ENCODE assay signal across 15 cellular contexts in the genomic region with DNA sequence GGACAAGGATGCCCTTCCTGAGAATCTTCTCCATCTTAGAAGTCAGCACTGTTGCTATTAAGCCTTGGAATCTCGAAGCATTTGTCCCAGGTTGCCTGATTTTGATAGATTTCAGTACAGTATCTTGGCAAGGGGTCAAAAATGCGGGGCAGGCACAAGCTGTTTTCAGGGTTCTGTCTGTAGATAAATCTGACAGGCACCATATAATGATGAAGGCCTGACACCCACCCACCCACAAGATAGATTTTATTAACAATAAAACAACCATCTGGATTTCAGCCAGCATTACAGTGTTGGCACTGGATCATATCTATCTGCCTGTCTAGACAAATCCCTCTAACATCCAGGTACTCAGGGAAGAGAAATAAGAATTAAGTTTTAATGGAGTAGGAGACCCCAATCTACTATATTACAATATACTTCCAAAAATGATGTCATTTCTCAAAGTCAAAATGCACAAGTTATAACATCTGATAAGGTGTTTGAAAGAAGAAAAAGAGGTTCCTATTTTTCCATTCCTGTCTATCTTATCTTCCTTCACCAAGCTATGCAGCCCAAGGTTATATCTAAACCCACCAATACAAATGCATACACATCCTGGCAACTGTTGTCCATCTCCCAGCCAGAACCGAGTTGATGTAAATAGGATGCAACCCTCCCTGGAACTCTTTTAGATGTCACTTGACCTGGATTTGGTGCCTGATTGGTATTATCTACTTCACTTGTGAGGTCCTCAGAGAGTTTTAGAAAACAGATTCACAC. TPM values are rescaled to one million over a fixed set of nuclear protein-coding genes. Genes with fewer than 3 reads are reported as not detected.
DNase-seq lines count a peak whose midpoint lies in the region; ATAC-seq and TF ChIP-seq lines count a peak whose summit lies in the region.
"Had no signal": no experiment of that assay in that cellular context is flagged by ENCODE, and none has a peak within 500 bp of the region (broad histone marks: within the 10 kb centered on the region; RNA-seq: fewer than 3 reads in every experiment).

No MANE protein-coding gene starts in this region.

- intact Hi-C loops in CD14-positive monocyte (cut with micrococcal nuclease) (no loop called here), breast epithelium (cut with DNase I; ENCODE audit: low total_unique reads) (no loop called here)

- H3K9me3 Mint-ChIP-seq in CD14-positive monocyte, result no peaks in the 10 kb centered on the region
- H3K9me3 Mint-ChIP-seq: stimulated activated naive B cell treated with anti-CD40 and anti-IgM and Interleukin-4, amounts not matched to agents 10 μg/mL and 1 μg/mL and 100 μg/mL, for 72 hours had no signal

- no peaks in the 10 kb centered on the region for H3K27me3 ChIP-seq in breast epithelium
- H3K27me3 ChIP-seq in neutrophil, result no peaks in the 10 kb centered on the region
- H3K27me3 ChIP-seq: SJCRH30 had no signal

- peaks cover 67% of the 10 kb centered on the region for H3K4me1 Mint-ChIP-seq in CD14-positive monocyte

- peak overlapping the region in 5 of 7 donors; percentile 12 to 63 (median 41) for H3K27ac Mint-ChIP-seq in CD14-positive monocyte

- H3K36me3 Mint-ChIP-seq in CD14-positive monocyte, result peaks cover 49 to 57% of the 10 kb centered on the region in 2 donors

- TF ChIP-seq CTCF in CD14-positive monocyte (IDR thresholded peaks at IDR 0.05) (no peak), breast epithelium (IDR thresholded peaks at IDR 0.05) (no peak), neutrophil (IDR thresholded peaks at IDR 0.05) (no peak), GM20000 (IDR thresholded peaks at IDR 0.05; ENCODE audit: extremely low read depth, missing control alignments) (no peak)

- peaks cover 0 to 31% of the 10 kb centered on the region in 2 donors for H3K4me1 ChIP-seq in breast epithelium
- peaks cover 0 to 8% of the 10 kb centered on the region in 2 experiments for H3K4me1 ChIP-seq in neutrophil (ENCODE audit: control insufficient read depth in 1 of 2, insufficient read depth in 1 of 2, low read depth in 1 of 2, low read length in 1 of 2)
- H3K4me1 ChIP-seq: SJCRH30 had no signal

- H3K9me3 ChIP-seq in breast epithelium (no peaks in the 10 kb centered on the region), neutrophil (no peaks in the 10 kb centered on the region)
- H3K9me3 ChIP-seq: SJCRH30 had no signal

- H3K27ac ChIP-seq in breast epithelium (peak overlapping the region; percentile 78 to 84), neutrophil (peak overlapping the region; percentile 41)
- H3K27ac ChIP-seq: SJCRH30 had no signal

- no peak for DNase-seq in CD14-positive monocyte (ENCODE audit: low spot score)
- DNase-seq in HT-29 (ENCODE audit: low spot score), result peak; percentile 26
- DNase-seq in breast epithelium (ENCODE audit: low spot score in 2 of 2), result no peak
- no peak for DNase-seq in GM20000 (ENCODE audit: low spot score)
- DNase-seq in AG20443 (ENCODE audit: low spot score), result no peak
- no peak for DNase-seq in amniotic stem cell (lab: John Stamatoyannopoulos, UW)
- DNase-seq: activated gamma-delta T cell; COR-L47; islet precursor cell; NCI-H1417 treated with DMSO at 0.1 percent for 48 hours; NCI-H82; SJCRH30; stimulated activated naive B cell treated with anti-CD40 and anti-IgM and Interleukin-4, amounts not matched to agents 10 μg/mL and 1 μg/mL and 100 μg/mL, for 72 hours had no signal

- no peak for ATAC-seq in GM21529 (IDR thresholded peaks at IDR 0.05; ENCODE audit: unreplicated experiment)

- no peak overlapping the region for H3K4me3 Mint-ChIP-seq in CD14-positive monocyte

- no peak for TF ChIP-seq POLR2A in breast epithelium (IDR thresholded peaks at IDR 0.05)

- H3K4me3 ChIP-seq in breast epithelium, result peak overlapping the region in 1 of 3 donors; percentile 33
- no peak overlapping the region for H3K4me3 ChIP-seq in neutrophil (ENCODE audit: low read depth in 1 of 2, low read length in 1 of 2)
- H3K4me3 ChIP-seq: SJCRH30 had no signal

- no peaks in the 10 kb centered on the region for H3K36me3 ChIP-seq in breast epithelium
- peaks cover 8% of the 10 kb centered on the region for H3K36me3 ChIP-seq in neutrophil
- H3K36me3 ChIP-seq: SJCRH30 had no signal

- H3K27me3 Mint-ChIP-seq in CD14-positive monocyte (ENCODE audit: low read depth in 3 of 3), result peaks cover 0 to 2% (median 1%) of the 10 kb centered on the region in 3 donors
- H3K27me3 Mint-ChIP-seq: stimulated activated naive B cell treated with anti-CD40 and anti-IgM and Interleukin-4, amounts not matched to agents 10 μg/mL and 1 μg/mL and 100 μg/mL, for 72 hours had no signal

RNA-seq across cellular contexts. Expression of a gene that starts 10.7 kb away (rescaled TPM):
- polyA plus RNA-seq in CD14-positive monocyte, result 10 to 100 TPM; 18.2 to 33.0 TPM
- total RNA-seq in HT-29 (2014; rRNA removed; shearing (Covaris generic)), result 35.4 and 36.4 TPM in 2 replicates
- 100 to 1,000 TPM in 1 of 3 donors, 10 to 100 TPM in 2; 41.4 to 108 (median 79.2) TPM for total RNA-seq in breast epithelium
